Comparison of ENCODE assay signal across 9 cellular contexts in genomic region chr2:87075054-87075790, GRCh38. TPM values are rescaled to one million over a fixed set of nuclear protein-coding genes. Genes with fewer than 3 reads are reported as not detected.
DNase-seq lines count a peak whose midpoint lies in the region; ATAC-seq and TF ChIP-seq lines count a peak whose summit lies in the region.
"Not testable (repeated sequence)": the region's sequence is repeated elsewhere in the genome, so short reads cannot be mapped to it uniquely, and the experiment has no call there.
"Had no signal": no experiment of that assay in that cellular context is flagged by ENCODE, and none has a peak within 500 bp of the region (broad histone marks: within the 10 kb centered on the region; RNA-seq: fewer than 3 reads in every experiment).

No MANE protein-coding gene starts in this region.

- TF ChIP-seq CTCF in BE2C (IDR thresholded peaks at IDR 0.05; ENCODE audit: low read depth, low read length); LNCaP clone FGC (IDR thresholded peaks at IDR 0.05; ENCODE audit: control insufficient read depth, extremely low read depth, insufficient read depth); brain microvascular endothelial cell (IDR thresholded peaks at IDR 0.05; ENCODE audit: low read depth, low read length, missing control alignments); left ventricle myocardium inferior (IDR thresholded peaks at IDR 0.05; ENCODE audit: borderline replicate concordance); nephron (IDR thresholded peaks at IDR 0.05; ENCODE audit: unreplicated experiment in 3 of 3): not testable (repeated sequence)

- H3K4me1 Mint-ChIP-seq in nephron, result not testable (repeated sequence)

- not testable (repeated sequence) for H3K4me1 ChIP-seq in BE2C, left ventricle myocardium inferior

- not testable (repeated sequence) for H3K36me3 Mint-ChIP-seq in nephron (ENCODE audit: low read depth)

- H3K27ac Mint-ChIP-seq in nephron, result peak overlapping the region in 2 of 3 experiments; percentile 63 to 73

- H3K4me3 ChIP-seq in BE2C (ENCODE audit: low read depth, low read length) (peak overlapping the region; percentile 56), LNCaP clone FGC (ENCODE audit: low read depth, low read length) (peak overlapping the region; percentile 54), brain microvascular endothelial cell (ENCODE audit: low read depth, low read length) (peak overlapping the region; percentile 53), left ventricle myocardium inferior (peak overlapping the region; percentile 72)

- peak; percentile 0 for ATAC-seq in GM21515 (IDR thresholded peaks at IDR 0.05; ENCODE audit: unreplicated experiment)

- H3K9me3 Mint-ChIP-seq in nephron, result not testable (repeated sequence)

- not testable (repeated sequence) for H3K9me3 ChIP-seq in BE2C; left ventricle myocardium inferior (replicated peaks)

- peak overlapping the region; percentile 82 to 89 (median 86) for H3K4me3 Mint-ChIP-seq in nephron

- DNase-seq in BE2C; LNCaP clone FGC (ENCODE audit: low read depth); brain microvascular endothelial cell: not testable (repeated sequence)
- DNase-seq in activated CD4-positive, alpha-beta T cell treated with anti-CD3 and anti-CD28 coated beads, Interleukin-2, amount 50 U/mL, for 4 hours, result peak; percentile 8 to 10
- DNase-seq in left ventricle myocardium inferior, result peak; percentile 20
- DNase-seq in stimulated activated CD8-positive, alpha-beta memory T cell treated with anti-CD3 and anti-CD28 coated beads, Interleukin-15, amount 100 ng/mL, for 4 hours (ENCODE audit: low read depth in 2 of 2), result peak; percentile 2 to 16

- in situ Hi-C loops in brain microvascular endothelial cell (cut with HindIII; ENCODE audit: low pct_ligation_motif_present, low sequenced_read_pairs), result not testable (repeated sequence)

- H3K27ac ChIP-seq in brain microvascular endothelial cell, result not testable (repeated sequence)
- peak overlapping the region; percentile 96 for H3K27ac ChIP-seq in left ventricle myocardium inferior (replicated peaks)

- not testable (repeated sequence) for H3K27me3 Mint-ChIP-seq in nephron (ENCODE audit: low read depth)

- H3K36me3 ChIP-seq in BE2C; brain microvascular endothelial cell (replicated peaks); left ventricle myocardium inferior: not testable (repeated sequence)

- not testable (repeated sequence) for H3K27me3 ChIP-seq in BE2C; brain microvascular endothelial cell (replicated peaks); left ventricle myocardium inferior (ENCODE audit: low read depth)

- intact Hi-C loops in left ventricle myocardium inferior (cut with micrococcal nuclease), result not testable (repeated sequence)

RNA-seq across cellular contexts. Expression of gene PLGLB1, which starts 53.6 kb away (rescaled TPM):
- polyA plus RNA-seq in BE2C (2012; ENCODE audit: insufficient read depth, insufficient read length, low read depth), result not detected
- 2.4 TPM for total RNA-seq in left ventricle myocardium inferior
- total RNA-seq: HT1080 had no signal
